1 cellular context compared by ENCODE assay signal in the genomic region with DNA sequence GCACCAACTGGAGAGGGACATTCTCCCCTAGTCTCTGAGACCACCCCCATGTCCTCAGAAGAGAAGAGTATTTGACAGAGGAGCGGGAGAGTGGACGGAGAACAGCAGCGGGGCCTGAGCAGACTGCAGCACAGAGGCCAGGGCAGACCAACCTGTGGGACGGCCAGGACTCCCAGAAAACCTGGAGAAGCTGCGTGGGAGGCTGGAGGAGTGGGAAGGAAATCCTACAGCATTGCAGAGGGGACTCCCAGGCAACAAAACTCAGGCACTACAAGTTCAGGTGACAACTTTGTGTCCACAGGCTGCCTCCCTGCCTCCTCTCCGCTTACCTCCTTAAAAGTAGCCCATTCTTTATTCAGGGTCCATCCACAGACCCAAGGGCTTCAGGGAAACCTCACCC.
TF ChIP-seq lines count a peak whose summit lies in the region.

No MANE protein-coding gene starts in this region.

TF ChIP-seq in H1, 55 proteins besides CTCF, POLR2A, EP300 and RAD21:
- TF ChIP-seq KDM5A (IDR thresholded peaks at IDR 0.05; ENCODE audit: low read length) (no peak), HDAC2 (IDR thresholded peaks at IDR 0.05; ENCODE audit: borderline replicate concordance in 1 of 2, low read depth in 2 of 2, low read length in 2 of 2) (no peak), ZNF274 (IDR thresholded peaks at IDR 0.05; ENCODE audit: borderline replicate concordance, extremely low read depth, low read length) (no peak), TAF1 (IDR thresholded peaks at IDR 0.05; ENCODE audit: low read depth, low read length) (no peak), RFX5 (IDR thresholded peaks at IDR 0.05; ENCODE audit: borderline replicate concordance, low read depth, low read length) (no peak), CREB1 (IDR thresholded peaks at IDR 0.05) (no peak), RBBP5 (IDR thresholded peaks at IDR 0.05; ENCODE audit: borderline replicate concordance, low read depth, low read length) (no peak), BCL11A (IDR thresholded peaks at IDR 0.05; ENCODE audit: low read depth in 2 of 2, low read length in 2 of 2) (no peak)
- TF ChIP-seq, protein P1, sequence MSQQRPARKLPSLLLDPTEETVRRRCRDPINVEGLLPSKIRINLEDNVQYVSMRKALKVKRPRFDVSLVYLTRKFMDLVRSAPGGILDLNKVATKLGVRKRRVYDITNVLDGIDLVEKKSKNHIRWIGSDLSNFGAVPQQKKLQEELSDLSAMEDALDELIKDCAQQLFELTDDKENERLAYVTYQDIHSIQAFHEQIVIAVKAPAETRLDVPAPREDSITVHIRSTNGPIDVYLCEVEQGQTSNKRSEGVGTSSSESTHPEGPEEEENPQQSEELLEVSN (IDR thresholded peaks at IDR 0.05), result no peak
